8 cellular contexts compared by ENCODE assay signal in the genomic region with DNA sequence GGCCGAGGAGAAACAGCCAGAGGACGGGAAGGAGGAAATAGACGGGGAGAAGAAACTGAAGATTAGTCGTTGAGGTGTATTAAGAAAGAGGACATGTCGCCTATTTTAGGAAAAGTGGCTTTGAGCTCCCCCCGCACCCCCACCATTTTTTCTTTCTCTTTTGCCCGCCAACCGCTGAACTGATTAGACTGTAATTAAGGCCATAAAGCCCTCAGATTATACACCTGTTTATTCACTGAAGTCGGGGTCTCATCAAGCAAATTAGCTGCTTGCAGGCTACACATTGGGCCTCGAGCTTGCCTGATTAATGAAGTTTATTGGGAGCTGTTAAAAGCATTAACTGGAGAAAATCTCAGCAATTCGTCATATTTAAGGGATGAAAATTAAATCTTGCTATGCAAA.
A peak's percentile ranks its signal among the peaks of the same experiment; 100 is the strongest.
DNase-seq lines count a peak whose midpoint lies in the region; ATAC-seq and TF ChIP-seq lines count a peak whose summit lies in the region.

No MANE protein-coding gene starts in this region.

- H3K4me3 Mint-ChIP-seq in brain, result peak overlapping the region; percentile 80 to 89 (median 87)

- no peak for TF ChIP-seq POLR2A in GM18505 (IDR thresholded peaks at IDR 0.05; ENCODE audit: borderline replicate concordance, extremely low read depth, insufficient read depth, insufficient read length)

- H3K4me3 ChIP-seq in AG09309 (ENCODE audit: control insufficient read depth, low read depth, low read length) (peak overlapping the region; percentile 40), HL-60 (replicated peaks; ENCODE audit: insufficient read depth, low read length) (peak overlapping the region; percentile 42; the same call in 1 of the 2 replicates), muscle layer of colon (ENCODE audit: low read depth in 1 of 2, low read length in 2 of 2) (peak overlapping the region; percentile 47 to 73)

- H3K9me3 ChIP-seq in muscle layer of colon (ENCODE audit: low read length), result no peaks in the 10 kb centered on the region

- peaks cover 18% of the 10 kb centered on the region for H3K4me1 Mint-ChIP-seq in brain

- H3K27ac Mint-ChIP-seq in brain, result peak overlapping the region in 1 of 5 experiments; percentile 76

- H3K27me3 Mint-ChIP-seq in brain, result peaks cover 74% of the 10 kb centered on the region

- no peaks in the 10 kb centered on the region for H3K36me3 ChIP-seq in muscle layer of colon (ENCODE audit: insufficient read depth, low read length)

- H3K27ac ChIP-seq in HL-60 (replicated peaks), result no peak overlapping the region
- no peak overlapping the region for H3K27ac ChIP-seq in muscle layer of colon (ENCODE audit: low read depth, low read length)

- H3K9me3 Mint-ChIP-seq in brain, result peaks cover 0 to 4% (median 2%) of the 10 kb centered on the region in 5 experiments

- H3K4me1 ChIP-seq in muscle layer of colon (ENCODE audit: insufficient read depth, low read length), result peaks cover 14% of the 10 kb centered on the region

- ATAC-seq in GM18505 (IDR thresholded peaks at IDR 0.05; ENCODE audit: unreplicated experiment) (no peak), GM18517 (IDR thresholded peaks at IDR 0.05; ENCODE audit: unreplicated experiment) (no peak), HG02885 (IDR thresholded peaks at IDR 0.05; ENCODE audit: poor library complexity, unreplicated experiment) (no peak)

- TF ChIP-seq CTCF in AG09309 (IDR thresholded peaks at IDR 0.05; ENCODE audit: control insufficient read depth, insufficient read depth, low read depth, low read length, missing control alignments) (no peak), HL-60 (IDR thresholded peaks at IDR 0.05; ENCODE audit: insufficient read depth, low read length) (no peak), brain (conservative IDR thresholded peaks at IDR 0.05) (no peak)

- H3K36me3 Mint-ChIP-seq in brain, result no peaks in the 10 kb centered on the region

- H3K9ac ChIP-seq in muscle layer of colon (ENCODE audit: low read length), result no peak overlapping the region

- no peak for DNase-seq in AG09309 (ENCODE audit: low read depth)
- DNase-seq in HL-60 (ENCODE audit: low read depth in 1 of 2, low spot score in 1 of 2), result no peak
- no peak for DNase-seq in iPS-NIHi7 (ENCODE audit: extremely low spot score)

- H3K27me3 ChIP-seq in HL-60 (ENCODE audit: insufficient read depth, poor library complexity, severe bottlenecking) (peaks cover 44% of the 10 kb centered on the region), muscle layer of colon (ENCODE audit: control insufficient read depth in 1 of 2, insufficient read depth in 2 of 2, low read length in 2 of 2) (peaks cover 40 to 44% of the 10 kb centered on the region in 2 donors)
